1 cellular context compared by ENCODE assay signal in genomic region chr4:1746919-1747602, GRCh38.
A peak's percentile ranks its signal among the peaks of the same experiment; 100 is the strongest.
TF ChIP-seq lines count a peak whose summit lies in the region.

No MANE protein-coding gene starts in this region.

TF ChIP-seq in HepG2, 621 proteins besides CTCF, POLR2A, EP300 and RAD21 (continued from another document and continues in another):
- TF ChIP-seq, protein P1, sequence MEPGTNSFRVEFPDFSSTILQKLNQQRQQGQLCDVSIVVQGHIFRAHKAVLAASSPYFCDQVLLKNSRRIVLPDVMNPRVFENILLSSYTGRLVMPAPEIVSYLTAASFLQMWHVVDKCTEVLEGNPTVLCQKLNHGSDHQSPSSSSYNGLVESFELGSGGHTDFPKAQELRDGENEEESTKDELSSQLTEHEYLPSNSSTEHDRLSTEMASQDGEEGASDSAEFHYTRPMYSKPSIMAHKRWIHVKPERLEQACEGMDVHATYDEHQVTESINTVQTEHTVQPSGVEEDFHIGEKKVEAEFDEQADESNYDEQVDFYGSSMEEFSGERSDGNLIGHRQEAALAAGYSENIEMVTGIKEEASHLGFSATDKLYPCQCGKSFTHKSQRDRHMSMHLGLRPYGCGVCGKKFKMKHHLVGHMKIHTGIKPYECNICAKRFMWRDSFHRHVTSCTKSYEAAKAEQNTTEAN (CRISPR knock-in tag; conservative IDR thresholded peaks at IDR 0.05): peak; percentile 81
- TF ChIP-seq ZNF124 (CRISPR knock-in tag; IDR thresholded peaks at IDR 0.05) (peak; percentile 28; the same call in 1 of the 2 replicates), RBFOX2 (IDR thresholded peaks at IDR 0.05; ENCODE audit: low read depth, low read length) (peak; percentile 89), ZNF780A (CRISPR knock-in tag; IDR thresholded peaks at IDR 0.05) (no peak), ZNF577 (CRISPR knock-in tag; IDR thresholded peaks at IDR 0.05; ENCODE audit: borderline replicate concordance, low read depth) (no peak), NONO (IDR thresholded peaks at IDR 0.05) (no peak), NONO (CRISPR knock-in tag; conservative IDR thresholded peaks at IDR 0.05) (no peak), SMARCE1 (IDR thresholded peaks at IDR 0.05; ENCODE audit: borderline replicate concordance) (no peak), MZF1 (CRISPR knock-in tag; IDR thresholded peaks at IDR 0.05; ENCODE audit: borderline replicate concordance) (no peak), ZNF816 (CRISPR knock-in tag; IDR thresholded peaks at IDR 0.05; ENCODE audit: borderline replicate concordance) (peak; percentile 83; the same call in 1 of the 2 replicates), ZNF282 (IDR thresholded peaks at IDR 0.05; ENCODE audit: partially characterized antibody) (no peak), POLR2AphosphoS5 (IDR thresholded peaks at IDR 0.05; ENCODE audit: low read depth, low read length) (no peak), FOXO4 (CRISPR knock-in tag; conservative IDR thresholded peaks at IDR 0.05) (no peak), MEIS2 (CRISPR knock-in tag; IDR thresholded peaks at IDR 0.05) (peak; percentile 75), GABPA (IDR thresholded peaks at IDR 0.05; ENCODE audit: low read depth, low read length) (no peak), GABPA (CRISPR knock-in tag; IDR thresholded peaks at IDR 0.05; ENCODE audit: low read depth) (no peak), ZC3H4 (CRISPR knock-in tag; IDR thresholded peaks at IDR 0.05; ENCODE audit: borderline replicate concordance) (no peak), PHF20 (CRISPR knock-in tag; IDR thresholded peaks at IDR 0.05) (no peak), TBP (CRISPR knock-in tag; IDR thresholded peaks at IDR 0.05) (no peak), LBX2 (CRISPR knock-in tag; IDR thresholded peaks at IDR 0.05; ENCODE audit: borderline replicate concordance) (0 out of 2 replicates have a peak, but pooled peaks have one; percentile 71), ZNF274 (CRISPR knock-in tag; IDR thresholded peaks at IDR 0.05) (peak; percentile 71; the same call in 1 of the 2 replicates), ZNF720 (CRISPR knock-in tag; IDR thresholded peaks at IDR 0.05) (no peak), FLYWCH1 (CRISPR knock-in tag; IDR thresholded peaks at IDR 0.05) (no peak), SAFB2 (CRISPR knock-in tag; IDR thresholded peaks at IDR 0.05; ENCODE audit: borderline replicate concordance, low read depth) (0 out of 2 replicates have a peak, but pooled peaks have one; percentile 49), HES4 (CRISPR knock-in tag; IDR thresholded peaks at IDR 0.05; ENCODE audit: borderline replicate concordance) (peak; percentile 67; the same call in 1 of the 2 replicates), AKAP8 (CRISPR knock-in tag; IDR thresholded peaks at IDR 0.05) (peak; percentile 91), PCBP2 (optimal IDR thresholded peaks at IDR 0.05; ENCODE audit: low read depth, low read length, poor library complexity, severe bottlenecking) (no peak), ZNF460 (CRISPR knock-in tag; IDR thresholded peaks at IDR 0.05; ENCODE audit: borderline replicate concordance) (peak; percentile 42; the same call in 1 of the 2 replicates), ZNF326 (CRISPR knock-in tag; IDR thresholded peaks at IDR 0.05; ENCODE audit: borderline replicate concordance) (no peak), FOXO1 (CRISPR knock-in tag; IDR thresholded peaks at IDR 0.05) (peak; percentile 95), ZNF264 (CRISPR knock-in tag; IDR thresholded peaks at IDR 0.05) (no peak), PAXIP1 (CRISPR knock-in tag; conservative IDR thresholded peaks at IDR 0.05) (peak; percentile 86), ZNF382 (CRISPR knock-in tag; IDR thresholded peaks at IDR 0.05; ENCODE audit: borderline replicate concordance) (no peak), RBM22 (optimal IDR thresholded peaks at IDR 0.05; ENCODE audit: low read length) (no peak)
- TF ChIP-seq, protein P2, sequence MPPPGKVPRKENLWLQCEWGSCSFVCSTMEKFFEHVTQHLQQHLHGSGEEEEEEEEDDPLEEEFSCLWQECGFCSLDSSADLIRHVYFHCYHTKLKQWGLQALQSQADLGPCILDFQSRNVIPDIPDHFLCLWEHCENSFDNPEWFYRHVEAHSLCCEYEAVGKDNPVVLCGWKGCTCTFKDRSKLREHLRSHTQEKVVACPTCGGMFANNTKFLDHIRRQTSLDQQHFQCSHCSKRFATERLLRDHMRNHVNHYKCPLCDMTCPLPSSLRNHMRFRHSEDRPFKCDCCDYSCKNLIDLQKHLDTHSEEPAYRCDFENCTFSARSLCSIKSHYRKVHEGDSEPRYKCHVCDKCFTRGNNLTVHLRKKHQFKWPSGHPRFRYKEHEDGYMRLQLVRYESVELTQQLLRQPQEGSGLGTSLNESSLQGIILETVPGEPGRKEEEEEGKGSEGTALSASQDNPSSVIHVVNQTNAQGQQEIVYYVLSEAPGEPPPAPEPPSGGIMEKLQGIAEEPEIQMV (CRISPR knock-in tag; IDR thresholded peaks at IDR 0.05; ENCODE audit: low read depth): peak; percentile 72; the same call in 1 of the 2 replicates
- TF ChIP-seq, protein P3, sequence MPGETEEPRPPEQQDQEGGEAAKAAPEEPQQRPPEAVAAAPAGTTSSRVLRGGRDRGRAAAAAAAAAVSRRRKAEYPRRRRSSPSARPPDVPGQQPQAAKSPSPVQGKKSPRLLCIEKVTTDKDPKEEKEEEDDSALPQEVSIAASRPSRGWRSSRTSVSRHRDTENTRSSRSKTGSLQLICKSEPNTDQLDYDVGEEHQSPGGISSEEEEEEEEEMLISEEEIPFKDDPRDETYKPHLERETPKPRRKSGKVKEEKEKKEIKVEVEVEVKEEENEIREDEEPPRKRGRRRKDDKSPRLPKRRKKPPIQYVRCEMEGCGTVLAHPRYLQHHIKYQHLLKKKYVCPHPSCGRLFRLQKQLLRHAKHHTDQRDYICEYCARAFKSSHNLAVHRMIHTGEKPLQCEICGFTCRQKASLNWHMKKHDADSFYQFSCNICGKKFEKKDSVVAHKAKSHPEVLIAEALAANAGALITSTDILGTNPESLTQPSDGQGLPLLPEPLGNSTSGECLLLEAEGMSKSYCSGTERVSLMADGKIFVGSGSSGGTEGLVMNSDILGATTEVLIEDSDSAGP (CRISPR knock-in tag; IDR thresholded peaks at IDR 0.05; ENCODE audit: borderline replicate concordance): peak; percentile 69
- TF ChIP-seq, protein P4, sequence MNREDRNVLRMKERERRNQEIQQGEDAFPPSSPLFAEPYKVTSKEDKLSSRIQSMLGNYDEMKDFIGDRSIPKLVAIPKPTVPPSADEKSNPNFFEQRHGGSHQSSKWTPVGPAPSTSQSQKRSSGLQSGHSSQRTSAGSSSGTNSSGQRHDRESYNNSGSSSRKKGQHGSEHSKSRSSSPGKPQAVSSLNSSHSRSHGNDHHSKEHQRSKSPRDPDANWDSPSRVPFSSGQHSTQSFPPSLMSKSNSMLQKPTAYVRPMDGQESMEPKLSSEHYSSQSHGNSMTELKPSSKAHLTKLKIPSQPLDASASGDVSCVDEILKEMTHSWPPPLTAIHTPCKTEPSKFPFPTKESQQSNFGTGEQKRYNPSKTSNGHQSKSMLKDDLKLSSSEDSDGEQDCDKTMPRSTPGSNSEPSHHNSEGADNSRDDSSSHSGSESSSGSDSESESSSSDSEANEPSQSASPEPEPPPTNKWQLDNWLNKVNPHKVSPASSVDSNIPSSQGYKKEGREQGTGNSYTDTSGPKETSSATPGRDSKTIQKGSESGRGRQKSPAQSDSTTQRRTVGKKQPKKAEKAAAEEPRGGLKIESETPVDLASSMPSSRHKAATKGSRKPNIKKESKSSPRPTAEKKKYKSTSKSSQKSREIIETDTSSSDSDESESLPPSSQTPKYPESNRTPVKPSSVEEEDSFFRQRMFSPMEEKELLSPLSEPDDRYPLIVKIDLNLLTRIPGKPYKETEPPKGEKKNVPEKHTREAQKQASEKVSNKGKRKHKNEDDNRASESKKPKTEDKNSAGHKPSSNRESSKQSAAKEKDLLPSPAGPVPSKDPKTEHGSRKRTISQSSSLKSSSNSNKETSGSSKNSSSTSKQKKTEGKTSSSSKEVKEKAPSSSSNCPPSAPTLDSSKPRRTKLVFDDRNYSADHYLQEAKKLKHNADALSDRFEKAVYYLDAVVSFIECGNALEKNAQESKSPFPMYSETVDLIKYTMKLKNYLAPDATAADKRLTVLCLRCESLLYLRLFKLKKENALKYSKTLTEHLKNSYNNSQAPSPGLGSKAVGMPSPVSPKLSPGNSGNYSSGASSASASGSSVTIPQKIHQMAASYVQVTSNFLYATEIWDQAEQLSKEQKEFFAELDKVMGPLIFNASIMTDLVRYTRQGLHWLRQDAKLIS (CRISPR knock-in tag; IDR thresholded peaks at IDR 0.05): no peak
- TF ChIP-seq, protein P5, sequence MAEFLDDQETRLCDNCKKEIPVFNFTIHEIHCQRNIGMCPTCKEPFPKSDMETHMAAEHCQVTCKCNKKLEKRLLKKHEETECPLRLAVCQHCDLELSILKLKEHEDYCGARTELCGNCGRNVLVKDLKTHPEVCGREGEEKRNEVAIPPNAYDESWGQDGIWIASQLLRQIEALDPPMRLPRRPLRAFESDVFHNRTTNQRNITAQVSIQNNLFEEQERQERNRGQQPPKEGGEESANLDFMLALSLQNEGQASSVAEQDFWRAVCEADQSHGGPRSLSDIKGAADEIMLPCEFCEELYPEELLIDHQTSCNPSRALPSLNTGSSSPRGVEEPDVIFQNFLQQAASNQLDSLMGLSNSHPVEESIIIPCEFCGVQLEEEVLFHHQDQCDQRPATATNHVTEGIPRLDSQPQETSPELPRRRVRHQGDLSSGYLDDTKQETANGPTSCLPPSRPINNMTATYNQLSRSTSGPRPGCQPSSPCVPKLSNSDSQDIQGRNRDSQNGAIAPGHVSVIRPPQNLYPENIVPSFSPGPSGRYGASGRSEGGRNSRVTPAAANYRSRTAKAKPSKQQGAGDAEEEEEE (CRISPR knock-in tag; IDR thresholded peaks at IDR 0.05; ENCODE audit: borderline replicate concordance): 0 out of 2 replicates have a peak, but pooled peaks have one; percentile 18
- TF ChIP-seq, protein P6, sequence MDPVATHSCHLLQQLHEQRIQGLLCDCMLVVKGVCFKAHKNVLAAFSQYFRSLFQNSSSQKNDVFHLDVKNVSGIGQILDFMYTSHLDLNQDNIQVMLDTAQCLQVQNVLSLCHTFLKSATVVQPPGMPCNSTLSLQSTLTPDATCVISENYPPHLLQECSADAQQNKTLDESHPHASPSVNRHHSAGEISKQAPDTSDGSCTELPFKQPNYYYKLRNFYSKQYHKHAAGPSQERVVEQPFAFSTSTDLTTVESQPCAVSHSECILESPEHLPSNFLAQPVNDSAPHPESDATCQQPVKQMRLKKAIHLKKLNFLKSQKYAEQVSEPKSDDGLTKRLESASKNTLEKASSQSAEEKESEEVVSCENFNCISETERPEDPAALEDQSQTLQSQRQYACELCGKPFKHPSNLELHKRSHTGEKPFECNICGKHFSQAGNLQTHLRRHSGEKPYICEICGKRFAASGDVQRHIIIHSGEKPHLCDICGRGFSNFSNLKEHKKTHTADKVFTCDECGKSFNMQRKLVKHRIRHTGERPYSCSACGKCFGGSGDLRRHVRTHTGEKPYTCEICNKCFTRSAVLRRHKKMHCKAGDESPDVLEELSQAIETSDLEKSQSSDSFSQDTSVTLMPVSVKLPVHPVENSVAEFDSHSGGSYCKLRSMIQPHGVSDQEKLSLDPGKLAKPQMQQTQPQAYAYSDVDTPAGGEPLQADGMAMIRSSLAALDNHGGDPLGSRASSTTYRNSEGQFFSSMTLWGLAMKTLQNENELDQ (CRISPR knock-in tag; IDR thresholded peaks at IDR 0.05; ENCODE audit: borderline replicate concordance): no peak
- TF ChIP-seq, protein P7, sequence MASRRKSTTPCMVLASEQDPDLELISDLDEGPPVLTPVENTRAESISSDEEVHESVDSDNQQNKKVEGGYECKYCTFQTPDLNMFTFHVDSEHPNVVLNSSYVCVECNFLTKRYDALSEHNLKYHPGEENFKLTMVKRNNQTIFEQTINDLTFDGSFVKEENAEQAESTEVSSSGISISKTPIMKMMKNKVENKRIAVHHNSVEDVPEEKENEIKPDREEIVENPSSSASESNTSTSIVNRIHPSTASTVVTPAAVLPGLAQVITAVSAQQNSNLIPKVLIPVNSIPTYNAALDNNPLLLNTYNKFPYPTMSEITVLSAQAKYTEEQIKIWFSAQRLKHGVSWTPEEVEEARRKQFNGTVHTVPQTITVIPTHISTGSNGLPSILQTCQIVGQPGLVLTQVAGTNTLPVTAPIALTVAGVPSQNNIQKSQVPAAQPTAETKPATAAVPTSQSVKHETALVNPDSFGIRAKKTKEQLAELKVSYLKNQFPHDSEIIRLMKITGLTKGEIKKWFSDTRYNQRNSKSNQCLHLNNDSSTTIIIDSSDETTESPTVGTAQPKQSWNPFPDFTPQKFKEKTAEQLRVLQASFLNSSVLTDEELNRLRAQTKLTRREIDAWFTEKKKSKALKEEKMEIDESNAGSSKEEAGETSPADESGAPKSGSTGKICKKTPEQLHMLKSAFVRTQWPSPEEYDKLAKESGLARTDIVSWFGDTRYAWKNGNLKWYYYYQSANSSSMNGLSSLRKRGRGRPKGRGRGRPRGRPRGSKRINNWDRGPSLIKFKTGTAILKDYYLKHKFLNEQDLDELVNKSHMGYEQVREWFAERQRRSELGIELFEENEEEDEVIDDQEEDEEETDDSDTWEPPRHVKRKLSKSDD (CRISPR knock-in tag; IDR thresholded peaks at IDR 0.05; ENCODE audit: low read depth): 0 out of 2 replicates have a peak, but pooled peaks have one; percentile 33
